Comparison of ENCODE assay signal across 12 cellular contexts in genomic region chr7:103031781-103032180, GRCh38.
"Had no signal": no experiment of that assay in that cellular context is flagged by ENCODE, and none has a peak within 500 bp of the region (broad histone marks: within the 10 kb centered on the region; RNA-seq: fewer than 3 reads in every experiment).

No MANE protein-coding gene starts in this region.

- H3K27me3 ChIP-seq: esophagus muscularis mucosa, gastroesophageal sphincter, transverse colon had no signal

- H3K9me3 Mint-ChIP-seq: activated CD4-positive, alpha-beta memory T cell treated with anti-CD3 and anti-CD28 coated beads, Interleukin-2, amount 10 ng/mL, durations not matched to agents 7 days and 5 days; activated naive CD8-positive, alpha-beta T cell treated with anti-CD3 and anti-CD28 coated beads for 36 hours had no signal

- DNase-seq: activated CD4-positive, alpha-beta memory T cell treated with anti-CD3 and anti-CD28 coated beads, Interleukin-2, amount 10 ng/mL, durations not matched to agents 7 days and 5 days; activated gamma-delta T cell; activated naive CD8-positive, alpha-beta T cell treated with anti-CD3 and anti-CD28 coated beads for 36 hours; activated T-cell treated with anti-CD3 and anti-CD28 coated beads, Interleukin-2, amount 50 U/mL, for 48 hours; right cardiac atrium; substantia nigra; T1000; transverse colon had no signal

- H3K4me2 ChIP-seq: smooth muscle cell had no signal

- ATAC-seq: gastroesophageal sphincter, right cardiac atrium had no signal

- H3K4me3 ChIP-seq: esophagus muscularis mucosa, gastroesophageal sphincter, smooth muscle cell, transverse colon had no signal

- H3K36me3 ChIP-seq: esophagus muscularis mucosa, gastroesophageal sphincter, transverse colon had no signal

- H3K27ac ChIP-seq: esophagus muscularis mucosa, gastroesophageal sphincter, transverse colon, VCaP had no signal

- H3K36me3 Mint-ChIP-seq: activated naive CD8-positive, alpha-beta T cell treated with anti-CD3 and anti-CD28 coated beads for 36 hours had no signal

- H3K4me3 Mint-ChIP-seq: activated CD4-positive, alpha-beta memory T cell treated with anti-CD3 and anti-CD28 coated beads, Interleukin-2, amount 10 ng/mL, durations not matched to agents 7 days and 5 days; activated naive CD8-positive, alpha-beta T cell treated with anti-CD3 and anti-CD28 coated beads for 36 hours had no signal

- H3K9me3 ChIP-seq: esophagus muscularis mucosa, gastroesophageal sphincter, transverse colon had no signal

- H3K4me1 Mint-ChIP-seq: activated CD4-positive, alpha-beta memory T cell treated with anti-CD3 and anti-CD28 coated beads, Interleukin-2, amount 10 ng/mL, durations not matched to agents 7 days and 5 days; activated naive CD8-positive, alpha-beta T cell treated with anti-CD3 and anti-CD28 coated beads for 36 hours had no signal

- H3K4me1 ChIP-seq: esophagus muscularis mucosa, gastroesophageal sphincter, transverse colon had no signal

- H3K27ac Mint-ChIP-seq: activated CD4-positive, alpha-beta memory T cell treated with anti-CD3 and anti-CD28 coated beads, Interleukin-2, amount 10 ng/mL, durations not matched to agents 7 days and 5 days; activated naive CD8-positive, alpha-beta T cell treated with anti-CD3 and anti-CD28 coated beads for 36 hours had no signal
